In genomic region chr2:72984172-72984671, GRCh38 we compare ENCODE assay signal across 21 cellular contexts.
DNase-seq lines count a peak whose midpoint lies in the region; ATAC-seq and TF ChIP-seq lines count a peak whose summit lies in the region.
"Had no signal": no experiment of that assay in that cellular context is flagged by ENCODE, and none has a peak within 500 bp of the region (broad histone marks: within the 10 kb centered on the region; RNA-seq: fewer than 3 reads in every experiment).

No MANE protein-coding gene starts in this region.

- no peaks in the 10 kb centered on the region for H3K79me1 ChIP-seq in neuronal stem cell (ENCODE audit: low read depth, low read length)

- no peak overlapping the region for H2BK5ac ChIP-seq in neuronal stem cell (ENCODE audit: low read length)

- H3K27ac ChIP-seq in right cardiac atrium (ENCODE audit: low read length) (peak overlapping the region; percentile 91), neuronal stem cell (replicated peaks; ENCODE audit: low read length) (no peak overlapping the region)
- H3K27ac ChIP-seq: brain microvascular endothelial cell, C4-2B, epithelial cell of prostate, upper lobe of right lung had no signal

- no peaks in the 10 kb centered on the region for H3K27me3 ChIP-seq in right cardiac atrium (ENCODE audit: control insufficient read depth, insufficient read depth)
- H3K27me3 ChIP-seq in neuronal stem cell (ENCODE audit: control insufficient read depth in 3 of 3, insufficient read depth in 3 of 3, low read depth in 1 of 3, low read length in 3 of 3) = no peaks in the 10 kb centered on the region
- H3K27me3 ChIP-seq: brain microvascular endothelial cell, upper lobe of right lung had no signal

- no peak overlapping the region for H2BK120ac ChIP-seq in neuronal stem cell (ENCODE audit: low read depth, low read length)

- H3K36me3 Mint-ChIP-seq in brain = no peaks in the 10 kb centered on the region
- H3K36me3 Mint-ChIP-seq: activated naive CD4-positive, alpha-beta T cell treated with anti-CD3 and anti-CD28 coated beads, Interleukin-2, amount 50 U/mL, for 24 hours had no signal

- CTCF ChIA-PET in HEK293T (lab: Yijun Ruan, JAX) = interaction anchor here (0.7 to 1.5 kb wide), 2 partner anchors 10 to 20 kb away, joined by 3 to 6 read pairs; no protein-coding TSS in a partner anchor

- no peak overlapping the region for H3K4me3 Mint-ChIP-seq in brain
- H3K4me3 Mint-ChIP-seq: activated naive CD4-positive, alpha-beta T cell treated with anti-CD3 and anti-CD28 coated beads, Interleukin-2, amount 50 U/mL, for 24 hours; dendritic cell treated with granulocyte-macrophage colony-stimulating factor and Interleukin-4, amounts not matched to agents 40 ng/mL and 50 ng/mL, for 4 days; memory B cell; nephron progenitor cell had no signal

- H3K9ac ChIP-seq in neuronal stem cell (ENCODE audit: low read depth, low read length, poor library complexity) = no peak overlapping the region

- 39% methylated on average over 7 of the region's 7 CpGs for WGBS in right cardiac atrium
- no CpG with 5 or more reads among the region's 7 CpGs for WGBS in neuronal stem cell (ENCODE audit: extremely low coverage in 2 of 2, insufficient read length in 2 of 2, insufficient replicate concordance in 1 of 2), 2 donors

- H3K14ac ChIP-seq in neuronal stem cell (ENCODE audit: low read length) = no peak overlapping the region

- no peak for TF ChIP-seq CTCF in brain (conservative IDR thresholded peaks at IDR 0.05)

- H2AK5ac ChIP-seq in neuronal stem cell (ENCODE audit: low read depth, low read length) = peak overlapping the region; percentile 10

- POLR2A ChIA-PET in HEK293T (lab: Yijun Ruan, JAX) = no interaction called here

- no peak overlapping the region for H2AFZ ChIP-seq in neuronal stem cell (ENCODE audit: low read length)

- no peaks in the 10 kb centered on the region for H3K27me3 Mint-ChIP-seq in brain
- H3K27me3 Mint-ChIP-seq: activated naive CD4-positive, alpha-beta T cell treated with anti-CD3 and anti-CD28 coated beads, Interleukin-2, amount 50 U/mL, for 24 hours; dendritic cell treated with granulocyte-macrophage colony-stimulating factor and Interleukin-4, amounts not matched to agents 40 ng/mL and 50 ng/mL, for 4 days; memory B cell had no signal

- H3K4me1 Mint-ChIP-seq in brain = peaks cover 10% of the 10 kb centered on the region
- H3K4me1 Mint-ChIP-seq: activated naive CD4-positive, alpha-beta T cell treated with anti-CD3 and anti-CD28 coated beads, Interleukin-2, amount 50 U/mL, for 24 hours had no signal

- peak overlapping the region; percentile 5 for H3K18ac ChIP-seq in neuronal stem cell (ENCODE audit: low read length)

- H3K4me1 ChIP-seq in right cardiac atrium (ENCODE audit: control insufficient read depth, insufficient read depth, low read length) = peaks cover 18% of the 10 kb centered on the region
- peaks cover 0 to 10% of the 10 kb centered on the region in 2 donors for H3K4me1 ChIP-seq in neuronal stem cell (ENCODE audit: control insufficient read depth in 2 of 2, insufficient read depth in 1 of 2, low read depth in 1 of 2, low read length in 2 of 2)
- H3K4me1 ChIP-seq: upper lobe of right lung had no signal

- ATAC-seq in right cardiac atrium (peak; percentile 91 to 92), GM19452 (IDR thresholded peaks at IDR 0.05; ENCODE audit: unreplicated experiment) (no peak), GM21360 (IDR thresholded peaks at IDR 0.05; ENCODE audit: unreplicated experiment) (no peak), GM19035 (IDR thresholded peaks at IDR 0.05; ENCODE audit: unreplicated experiment) (no peak)
- ATAC-seq: upper lobe of right lung had no signal

- peak overlapping the region; percentile 40 for H2BK15ac ChIP-seq in neuronal stem cell (ENCODE audit: low read length)

- peaks cover 0 to 3% of the 10 kb centered on the region in 2 donors for H3K36me3 ChIP-seq in neuronal stem cell (replicated peaks in 1 of 2; ENCODE audit: control insufficient read depth in 2 of 2, insufficient read depth in 2 of 2, low read length in 2 of 2)
- H3K36me3 ChIP-seq: brain microvascular endothelial cell had no signal

- no peak overlapping the region for H3K4me2 ChIP-seq in neuronal stem cell (ENCODE audit: insufficient read depth, low read length, poor library complexity, severe bottlenecking)

- H3K27ac Mint-ChIP-seq in brain = peak overlapping the region in 4 of 5 experiments; percentile 29 to 81 (median 49)
- H3K27ac Mint-ChIP-seq: activated naive CD4-positive, alpha-beta T cell treated with anti-CD3 and anti-CD28 coated beads, Interleukin-2, amount 50 U/mL, for 24 hours; dendritic cell treated with granulocyte-macrophage colony-stimulating factor and Interleukin-4, amounts not matched to agents 40 ng/mL and 50 ng/mL, for 4 days; memory B cell; nephron progenitor cell had no signal

- no peaks in the 10 kb centered on the region for H3K9me3 Mint-ChIP-seq in brain
- H3K9me3 Mint-ChIP-seq: activated naive CD4-positive, alpha-beta T cell treated with anti-CD3 and anti-CD28 coated beads, Interleukin-2, amount 50 U/mL, for 24 hours; dendritic cell treated with granulocyte-macrophage colony-stimulating factor and Interleukin-4, amounts not matched to agents 40 ng/mL and 50 ng/mL, for 4 days; memory B cell; nephron progenitor cell had no signal

- no peak overlapping the region for H3K23ac ChIP-seq in neuronal stem cell (ENCODE audit: low read depth, low read length, poor library complexity)

- no peak overlapping the region for H4K8ac ChIP-seq in neuronal stem cell (ENCODE audit: low read depth, low read length)

- no peak overlapping the region for H3K4ac ChIP-seq in neuronal stem cell (ENCODE audit: low read length)

- intact Hi-C loops in right cardiac atrium (cut with DNase I) = no loop called here

- H4K91ac ChIP-seq in neuronal stem cell (ENCODE audit: low read depth, low read length, poor library complexity) = no peak overlapping the region

- H3K4me3 ChIP-seq in right cardiac atrium (ENCODE audit: low read length) (no peak overlapping the region), neuronal stem cell (ENCODE audit: low read length in 2 of 2) (no peak overlapping the region)
- H3K4me3 ChIP-seq: upper lobe of right lung had no signal

- DNase-seq in ELF-1 (ENCODE audit: low read depth, low spot score) (peak; percentile 45), right cardiac atrium (peak; percentile 53 to 88 (median 78)), neuronal stem cell (ENCODE audit: low spot score) (no peak), HEK293T (ENCODE audit: extremely low spot score) (no peak)
- DNase-seq: activated CD4-positive, alpha-beta T cell treated with anti-CD3 and anti-CD28 coated beads, Interleukin-2, amount 50 U/mL, for 4 hours; brain microvascular endothelial cell; GOT3; NCI-H1694; nephron progenitor cell; stimulated activated naive CD4-positive, alpha-beta T cell; SW 1271 had no signal

- peak overlapping the region; percentile 14 for H2BK12ac ChIP-seq in neuronal stem cell (ENCODE audit: low read length)

- no peaks in the 10 kb centered on the region for H3K9me3 ChIP-seq in right cardiac atrium (ENCODE audit: control insufficient read depth, low read length)
- no peaks in the 10 kb centered on the region for H3K9me3 ChIP-seq in neuronal stem cell (replicated peaks in 1 of 2; ENCODE audit: control insufficient read depth in 2 of 2, insufficient read depth in 1 of 2, low read depth in 1 of 2, low read length in 2 of 2)
- H3K9me3 ChIP-seq: upper lobe of right lung had no signal

TF ChIP-seq in HEK293T, 16 proteins besides CTCF, POLR2A, EP300 and RAD21:
- TF ChIP-seq L3MBTL2 (conservative IDR thresholded peaks at IDR 0.05) (no peak), FOXA1 (IDR thresholded peaks at IDR 0.05) (no peak), ZNF384 (IDR thresholded peaks at IDR 0.05) (no peak), TARDBP (IDR thresholded peaks at IDR 0.05) (no peak)

Comparison
In these comparisons a context has a peak if more than half of its experiments do, and no peak if none do; other contexts are left out.
1. DNase-seq: peak in ELF-1 (single experiment) and right cardiac atrium (3 of 3); none in neuronal stem cell (single experiment) and HEK293T (single experiment).
2. ATAC-seq: peak in right cardiac atrium (2 of 2); none in GM19452 (single experiment), GM21360 (single experiment) and GM19035 (single experiment).